In genomic region chr1:27400963-27401341, GRCh38 we compare ENCODE assay signal across 1 cellular context.
A peak's percentile ranks its signal among the peaks of the same experiment; 100 is the strongest.
TF ChIP-seq lines count a peak whose summit lies in the region.

No MANE protein-coding gene starts in this region.

TF ChIP-seq in H1, 55 proteins besides CTCF, POLR2A, EP300 and RAD21:
- TF ChIP-seq POLR2AphosphoS5 (IDR thresholded peaks at IDR 0.05; ENCODE audit: low read depth, low read length): peak; percentile 51; the same call in 1 of the 2 replicates
- TF ChIP-seq CHD7 (IDR thresholded peaks at IDR 0.05; ENCODE audit: insufficient replicate concordance, low read length): no peak
